ENCODE assay signal across 12 cellular contexts in the genomic region with DNA sequence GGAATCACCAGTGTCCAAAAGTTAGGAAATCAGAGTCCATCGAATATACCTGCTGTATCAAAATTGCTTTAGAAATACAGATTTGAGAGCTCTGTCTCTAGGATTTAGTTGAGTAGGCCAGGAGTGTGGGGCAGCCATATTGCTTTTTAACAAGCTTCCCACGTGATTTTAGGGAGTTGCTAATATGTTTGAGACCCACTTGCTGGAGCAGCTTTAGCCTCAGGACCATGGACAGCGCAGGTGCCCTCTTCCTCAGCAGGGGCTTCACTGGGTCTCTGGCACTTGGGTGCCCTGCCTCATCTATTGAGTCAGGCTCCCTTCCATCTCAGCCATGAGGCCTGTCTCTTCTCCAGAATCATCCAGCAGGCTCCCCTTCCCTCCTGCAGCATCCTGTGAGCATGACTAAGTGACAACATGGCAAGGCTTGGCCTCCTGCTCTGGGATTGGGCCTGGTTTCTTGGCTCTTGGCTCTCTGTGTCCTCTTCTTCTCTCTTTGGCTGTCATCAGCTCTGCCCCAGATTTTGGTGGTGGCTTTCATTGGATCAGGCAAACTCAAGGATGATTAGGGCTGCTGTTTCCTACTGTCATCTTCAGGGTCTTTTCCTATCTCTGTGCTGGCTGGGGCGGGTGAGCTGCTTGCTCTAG.
A peak's percentile ranks its signal among the peaks of the same experiment; 100 is the strongest.
DNase-seq lines count a peak whose midpoint lies in the region; ATAC-seq and TF ChIP-seq lines count a peak whose summit lies in the region.
"Had no signal": no experiment of that assay in that cellular context is flagged by ENCODE, and none has a peak within 500 bp of the region (broad histone marks: within the 10 kb centered on the region; RNA-seq: fewer than 3 reads in every experiment).

No MANE protein-coding gene starts in this region.

- TF ChIP-seq CTCF in GM23338 (conservative IDR thresholded peaks at IDR 0.05; ENCODE audit: low read depth in 2 of 2) (no peak), RWPE1 (conservative IDR thresholded peaks at IDR 0.05; ENCODE audit: low read depth) (no peak), fibroblast of the aortic adventitia (IDR thresholded peaks at IDR 0.05; ENCODE audit: insufficient read depth, low read length) (no peak)

- CTCF ChIA-PET in RWPE1 (lab: Yijun Ruan, JAX) = no interaction called here

- no peaks in the 10 kb centered on the region for H3K9me3 Mint-ChIP-seq in GM23338
- peaks cover 9% of the 10 kb centered on the region for H3K9me3 Mint-ChIP-seq in activated T-cell treated with anti-CD3 and anti-CD28 coated beads, Interleukin-2, amount 50 U/mL, for 24 hours

- peaks cover 4% of the 10 kb centered on the region for H3K27me3 Mint-ChIP-seq in GM23338 (ENCODE audit: insufficient read depth, low read depth, poor library complexity)
- H3K27me3 Mint-ChIP-seq in activated T-cell treated with anti-CD3 and anti-CD28 coated beads, Interleukin-2, amount 50 U/mL, for 24 hours = no peaks in the 10 kb centered on the region
- H3K27me3 Mint-ChIP-seq: naive thymus-derived CD4-positive, alpha-beta T cell had no signal

- H3K36me3 Mint-ChIP-seq in GM23338 (ENCODE audit: low read depth) = peaks cover 12% of the 10 kb centered on the region; the same call in 2 of the 3 replicates
- no peaks in the 10 kb centered on the region for H3K36me3 Mint-ChIP-seq in activated T-cell treated with anti-CD3 and anti-CD28 coated beads, Interleukin-2, amount 50 U/mL, for 24 hours (ENCODE audit: low read depth)
- H3K36me3 Mint-ChIP-seq: CD14-positive monocyte had no signal

- H3F3A ChIP-seq in GM23338 (replicated peaks; ENCODE audit: low read depth) = no peaks in the 10 kb centered on the region

- no peaks in the 10 kb centered on the region for H3K36me3 ChIP-seq in GM23338 (ENCODE audit: insufficient read depth)

- no peak overlapping the region for H3K27ac Mint-ChIP-seq in GM23338
- no peak overlapping the region for H3K27ac Mint-ChIP-seq in activated T-cell treated with anti-CD3 and anti-CD28 coated beads, Interleukin-2, amount 50 U/mL, for 24 hours
- H3K27ac Mint-ChIP-seq: naive thymus-derived CD4-positive, alpha-beta T cell had no signal

- no peaks in the 10 kb centered on the region for H3K79me2 ChIP-seq in GM23338 (replicated peaks; ENCODE audit: insufficient read depth)

- H4K20me1 ChIP-seq in GM23338 (replicated peaks; ENCODE audit: insufficient read depth) = peaks cover 5% of the 10 kb centered on the region; the same call in 1 of the 2 replicates

- ATAC-seq in GM23338 (peak; percentile 79), GM18858 (IDR thresholded peaks at IDR 0.05; ENCODE audit: unreplicated experiment) (no peak), GM18861 (IDR thresholded peaks at IDR 0.05; ENCODE audit: unreplicated experiment) (no peak), GM21367 (IDR thresholded peaks at IDR 0.05; ENCODE audit: unreplicated experiment) (no peak)
- ATAC-seq: naive thymus-derived CD4-positive, alpha-beta T cell had no signal

- no peak overlapping the region for H3K27ac ChIP-seq in GM23338 (ENCODE audit: low read depth)
- H3K27ac ChIP-seq in RWPE1 = no peak overlapping the region
- H3K27ac ChIP-seq: thoracic aorta had no signal

- no peaks in the 10 kb centered on the region for H3K4me1 Mint-ChIP-seq in GM23338
- H3K4me1 Mint-ChIP-seq in activated T-cell treated with anti-CD3 and anti-CD28 coated beads, Interleukin-2, amount 50 U/mL, for 24 hours (ENCODE audit: low read depth) = no peaks in the 10 kb centered on the region
- H3K4me1 Mint-ChIP-seq: CD14-positive monocyte; naive thymus-derived CD4-positive, alpha-beta T cell had no signal

- peak; percentile 33 for DNase-seq in A172 (ENCODE audit: low spot score)
- DNase-seq in GM23338 (ENCODE audit: low spot score) = peak; percentile 82
- DNase-seq in RWPE1 (ENCODE audit: low spot score) = peak; percentile 16
- DNase-seq in fibroblast of the aortic adventitia (ENCODE audit: low read depth) = peak; percentile 5
- DNase-seq in activated T-cell treated with anti-CD3 and anti-CD28 coated beads, Interleukin-2, amount 50 U/mL, for 24 hours = no peak
- DNase-seq: NCI-H2107 had no signal

- no peaks in the 10 kb centered on the region for H3K27me3 ChIP-seq in GM23338 (ENCODE audit: insufficient read depth)

- H3K4me3 ChIP-seq in GM23338 = no peak overlapping the region
- no peak overlapping the region for H3K4me3 ChIP-seq in fibroblast of the aortic adventitia (ENCODE audit: low read depth, low read length)
- H3K4me3 ChIP-seq: thoracic aorta had no signal

- no peak overlapping the region for H3K4me3 Mint-ChIP-seq in GM23338
- no peak overlapping the region for H3K4me3 Mint-ChIP-seq in activated T-cell treated with anti-CD3 and anti-CD28 coated beads, Interleukin-2, amount 50 U/mL, for 24 hours
- H3K4me3 Mint-ChIP-seq: CD14-positive monocyte; naive thymus-derived CD4-positive, alpha-beta T cell had no signal

- no peaks in the 10 kb centered on the region for H3K4me1 ChIP-seq in GM23338 (ENCODE audit: insufficient read depth)

- POLR2A ChIA-PET in RWPE1 (lab: Yijun Ruan, JAX; ENCODE audit: low non-redundant PET) = no interaction called here

- H3K4me2 ChIP-seq in GM23338 = no peak overlapping the region

- no peaks in the 10 kb centered on the region for H3K9me2 ChIP-seq in GM23338 (ENCODE audit: insufficient read depth)

- no peak overlapping the region for H2AFZ ChIP-seq in GM23338

TF ChIP-seq in GM23338, 12 proteins besides CTCF, POLR2A, EP300 and RAD21:
- TF ChIP-seq STAT1 (IDR thresholded peaks at IDR 0.05; ENCODE audit: unreplicated experiment) = no peak
- TF ChIP-seq EZH2phosphoT487 (IDR thresholded peaks at IDR 0.05; ENCODE audit: unreplicated experiment) = no peak
- TF ChIP-seq REST (IDR thresholded peaks at IDR 0.05; ENCODE audit: unreplicated experiment) = peak; percentile 93
- TF ChIP-seq ETS1 (IDR thresholded peaks at IDR 0.05) = no peak
